In genomic region chr10:97320480-97321031, GRCh38 we compare ENCODE assay signal across 2 cellular contexts.
TF ChIP-seq lines count a peak whose summit lies in the region.

No MANE protein-coding gene starts in this region.

TF ChIP-seq in K562, 482 proteins besides CTCF, POLR2A, EP300 and RAD21:
- TF ChIP-seq ZNF24 (IDR thresholded peaks at IDR 0.05) (no peak), STAT5A (IDR thresholded peaks at IDR 0.05; ENCODE audit: borderline replicate concordance, low read length) (no peak), OTX1 (CRISPR knock-in tag; IDR thresholded peaks at IDR 0.05) (no peak), SLC30A9 (CRISPR knock-in tag; IDR thresholded peaks at IDR 0.05) (no peak), SETDB1 (IDR thresholded peaks at IDR 0.05; ENCODE audit: low read length) (no peak), PCBP1 (IDR thresholded peaks at IDR 0.05; ENCODE audit: low read depth, low read length, poor library complexity, severe bottlenecking) (no peak), ZBTB9 (CRISPR knock-in tag; IDR thresholded peaks at IDR 0.05) (no peak), NUFIP1 (IDR thresholded peaks at IDR 0.05; ENCODE audit: partially characterized antibody) (no peak), KHSRP (IDR thresholded peaks at IDR 0.05) (no peak), PPARD (CRISPR knock-in tag; IDR thresholded peaks at IDR 0.05) (no peak), MBD1 (CRISPR knock-in tag; IDR thresholded peaks at IDR 0.05) (no peak), ZNF431 (CRISPR knock-in tag; IDR thresholded peaks at IDR 0.05) (no peak), L3MBTL2 (IDR thresholded peaks at IDR 0.05) (no peak), ZNF785 (CRISPR knock-in tag; IDR thresholded peaks at IDR 0.05) (no peak), ARID1B (IDR thresholded peaks at IDR 0.05) (no peak), PURB (CRISPR knock-in tag; IDR thresholded peaks at IDR 0.05; ENCODE audit: low read depth) (no peak), ETV1 (tag; conservative IDR thresholded peaks at IDR 0.05; ENCODE audit: low read depth) (no peak)

TF ChIP-seq in HepG2, 621 proteins besides CTCF, POLR2A, EP300 and RAD21 (continues in another document):
- TF ChIP-seq POLR2AphosphoS5 (IDR thresholded peaks at IDR 0.05; ENCODE audit: low read depth, low read length) (no peak), PHF5A (CRISPR knock-in tag; IDR thresholded peaks at IDR 0.05; ENCODE audit: low read depth, unreplicated experiment) (no peak), ZNF138 (CRISPR knock-in tag; IDR thresholded peaks at IDR 0.05; ENCODE audit: low read depth) (no peak), KLF11 (CRISPR knock-in tag; IDR thresholded peaks at IDR 0.05) (no peak), U2AF1 (optimal IDR thresholded peaks at IDR 0.05; ENCODE audit: low read depth, low read length) (peak; percentile 12), NR2C2 (CRISPR knock-in tag; IDR thresholded peaks at IDR 0.05; ENCODE audit: borderline replicate concordance) (no peak), HMGXB4 (CRISPR knock-in tag; IDR thresholded peaks at IDR 0.05; ENCODE audit: borderline replicate concordance in 1 of 2, low read depth in 1 of 2) (peak in 1 of 2 experiments; percentile 5; a peak in 1 of 4 replicates), ZXDC (CRISPR knock-in tag; IDR thresholded peaks at IDR 0.05) (no peak), TRAFD1 (CRISPR knock-in tag; IDR thresholded peaks at IDR 0.05; ENCODE audit: borderline replicate concordance) (no peak), BATF2 (CRISPR knock-in tag; IDR thresholded peaks at IDR 0.05) (0 out of 2 replicates have a peak, but pooled peaks have one; percentile 66), FOXK1 (CRISPR knock-in tag; IDR thresholded peaks at IDR 0.05; ENCODE audit: borderline replicate concordance, low read depth) (no peak), RBAK (CRISPR knock-in tag; IDR thresholded peaks at IDR 0.05) (no peak), ZNF704 (CRISPR knock-in tag; IDR thresholded peaks at IDR 0.05; ENCODE audit: borderline replicate concordance) (no peak), ZBTB1 (CRISPR knock-in tag; IDR thresholded peaks at IDR 0.05; ENCODE audit: borderline replicate concordance) (no peak), SRF (IDR thresholded peaks at IDR 0.05; ENCODE audit: low read depth, low read length) (peak; percentile 46; the same call in 1 of the 2 replicates), ZNF350 (CRISPR knock-in tag; IDR thresholded peaks at IDR 0.05; ENCODE audit: borderline replicate concordance, low read depth) (0 out of 2 replicates have a peak, but pooled peaks have one; percentile 11), ZNF776 (CRISPR knock-in tag; IDR thresholded peaks at IDR 0.05) (0 out of 2 replicates have a peak, but pooled peaks have one; percentile 3), IRF9 (CRISPR knock-in tag; IDR thresholded peaks at IDR 0.05; ENCODE audit: borderline replicate concordance) (0 out of 2 replicates have a peak, but pooled peaks have one; percentile 13), ZBTB33 (CRISPR knock-in tag; IDR thresholded peaks at IDR 0.05) (peak; percentile 34; the same call in 1 of the 2 replicates), HOXA9 (CRISPR knock-in tag; IDR thresholded peaks at IDR 0.05; ENCODE audit: borderline replicate concordance) (0 out of 2 replicates have a peak, but pooled peaks have one; percentile 34), XRCC5 (optimal IDR thresholded peaks at IDR 0.05; ENCODE audit: low read length) (peak; percentile 5), ZMYM4 (CRISPR knock-in tag; IDR thresholded peaks at IDR 0.05) (no peak), EEA1 (CRISPR knock-in tag; IDR thresholded peaks at IDR 0.05; ENCODE audit: borderline replicate concordance) (peak; percentile 5; the same call in 1 of the 2 replicates), ARID4A (CRISPR knock-in tag; IDR thresholded peaks at IDR 0.05; ENCODE audit: borderline replicate concordance) (no peak), ZFP91 (CRISPR knock-in tag; IDR thresholded peaks at IDR 0.05; ENCODE audit: borderline replicate concordance) (peak; percentile 45; the same call in 1 of the 2 replicates), ZNF556 (CRISPR knock-in tag; IDR thresholded peaks at IDR 0.05; ENCODE audit: borderline replicate concordance) (no peak), ZBTB2 (CRISPR knock-in tag; IDR thresholded peaks at IDR 0.05; ENCODE audit: low read depth) (0 out of 2 replicates have a peak, but pooled peaks have one; percentile 24), HNRNPL (IDR thresholded peaks at IDR 0.05; ENCODE audit: low read depth, low read length) (no peak), ZNF558 (CRISPR knock-in tag; IDR thresholded peaks at IDR 0.05; ENCODE audit: borderline replicate concordance) (no peak), ZNF672 (CRISPR knock-in tag; IDR thresholded peaks at IDR 0.05) (peak; percentile 63; the same call in 1 of the 2 replicates)
